Comparison of ENCODE assay signal across 2 cellular contexts in genomic region chr1:79322511-79323027, GRCh38.
TF ChIP-seq lines count a peak whose summit lies in the region.

No MANE protein-coding gene starts in this region.

TF ChIP-seq in GM23338, 12 proteins besides CTCF, POLR2A, EP300 and RAD21 (continued from another document):
- TF ChIP-seq, protein P1, sequence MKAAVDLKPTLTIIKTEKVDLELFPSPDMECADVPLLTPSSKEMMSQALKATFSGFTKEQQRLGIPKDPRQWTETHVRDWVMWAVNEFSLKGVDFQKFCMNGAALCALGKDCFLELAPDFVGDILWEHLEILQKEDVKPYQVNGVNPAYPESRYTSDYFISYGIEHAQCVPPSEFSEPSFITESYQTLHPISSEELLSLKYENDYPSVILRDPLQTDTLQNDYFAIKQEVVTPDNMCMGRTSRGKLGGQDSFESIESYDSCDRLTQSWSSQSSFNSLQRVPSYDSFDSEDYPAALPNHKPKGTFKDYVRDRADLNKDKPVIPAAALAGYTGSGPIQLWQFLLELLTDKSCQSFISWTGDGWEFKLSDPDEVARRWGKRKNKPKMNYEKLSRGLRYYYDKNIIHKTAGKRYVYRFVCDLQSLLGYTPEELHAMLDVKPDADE (IDR thresholded peaks at IDR 0.05) = no peak
- no peak for TF ChIP-seq EZH2phosphoT487 (IDR thresholded peaks at IDR 0.05; ENCODE audit: unreplicated experiment)
- TF ChIP-seq STAT1 (IDR thresholded peaks at IDR 0.05; ENCODE audit: unreplicated experiment) = no peak
- TF ChIP-seq JUNB (IDR thresholded peaks at IDR 0.05; ENCODE audit: unreplicated experiment) = no peak
- TF ChIP-seq ZNF114 (CRISPR knock-in tag; IDR thresholded peaks at IDR 0.05) = no peak
- TF ChIP-seq, protein P2, sequence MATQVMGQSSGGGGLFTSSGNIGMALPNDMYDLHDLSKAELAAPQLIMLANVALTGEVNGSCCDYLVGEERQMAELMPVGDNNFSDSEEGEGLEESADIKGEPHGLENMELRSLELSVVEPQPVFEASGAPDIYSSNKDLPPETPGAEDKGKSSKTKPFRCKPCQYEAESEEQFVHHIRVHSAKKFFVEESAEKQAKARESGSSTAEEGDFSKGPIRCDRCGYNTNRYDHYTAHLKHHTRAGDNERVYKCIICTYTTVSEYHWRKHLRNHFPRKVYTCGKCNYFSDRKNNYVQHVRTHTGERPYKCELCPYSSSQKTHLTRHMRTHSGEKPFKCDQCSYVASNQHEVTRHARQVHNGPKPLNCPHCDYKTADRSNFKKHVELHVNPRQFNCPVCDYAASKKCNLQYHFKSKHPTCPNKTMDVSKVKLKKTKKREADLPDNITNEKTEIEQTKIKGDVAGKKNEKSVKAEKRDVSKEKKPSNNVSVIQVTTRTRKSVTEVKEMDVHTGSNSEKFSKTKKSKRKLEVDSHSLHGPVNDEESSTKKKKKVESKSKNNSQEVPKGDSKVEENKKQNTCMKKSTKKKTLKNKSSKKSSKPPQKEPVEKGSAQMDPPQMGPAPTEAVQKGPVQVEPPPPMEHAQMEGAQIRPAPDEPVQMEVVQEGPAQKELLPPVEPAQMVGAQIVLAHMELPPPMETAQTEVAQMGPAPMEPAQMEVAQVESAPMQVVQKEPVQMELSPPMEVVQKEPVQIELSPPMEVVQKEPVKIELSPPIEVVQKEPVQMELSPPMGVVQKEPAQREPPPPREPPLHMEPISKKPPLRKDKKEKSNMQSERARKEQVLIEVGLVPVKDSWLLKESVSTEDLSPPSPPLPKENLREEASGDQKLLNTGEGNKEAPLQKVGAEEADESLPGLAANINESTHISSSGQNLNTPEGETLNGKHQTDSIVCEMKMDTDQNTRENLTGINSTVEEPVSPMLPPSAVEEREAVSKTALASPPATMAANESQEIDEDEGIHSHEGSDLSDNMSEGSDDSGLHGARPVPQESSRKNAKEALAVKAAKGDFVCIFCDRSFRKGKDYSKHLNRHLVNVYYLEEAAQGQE (IDR thresholded peaks at IDR 0.05; ENCODE audit: unreplicated experiment) = no peak
- no peak for TF ChIP-seq NANOG (IDR thresholded peaks at IDR 0.05; ENCODE audit: borderline replicate concordance)
- TF ChIP-seq, protein P3, sequence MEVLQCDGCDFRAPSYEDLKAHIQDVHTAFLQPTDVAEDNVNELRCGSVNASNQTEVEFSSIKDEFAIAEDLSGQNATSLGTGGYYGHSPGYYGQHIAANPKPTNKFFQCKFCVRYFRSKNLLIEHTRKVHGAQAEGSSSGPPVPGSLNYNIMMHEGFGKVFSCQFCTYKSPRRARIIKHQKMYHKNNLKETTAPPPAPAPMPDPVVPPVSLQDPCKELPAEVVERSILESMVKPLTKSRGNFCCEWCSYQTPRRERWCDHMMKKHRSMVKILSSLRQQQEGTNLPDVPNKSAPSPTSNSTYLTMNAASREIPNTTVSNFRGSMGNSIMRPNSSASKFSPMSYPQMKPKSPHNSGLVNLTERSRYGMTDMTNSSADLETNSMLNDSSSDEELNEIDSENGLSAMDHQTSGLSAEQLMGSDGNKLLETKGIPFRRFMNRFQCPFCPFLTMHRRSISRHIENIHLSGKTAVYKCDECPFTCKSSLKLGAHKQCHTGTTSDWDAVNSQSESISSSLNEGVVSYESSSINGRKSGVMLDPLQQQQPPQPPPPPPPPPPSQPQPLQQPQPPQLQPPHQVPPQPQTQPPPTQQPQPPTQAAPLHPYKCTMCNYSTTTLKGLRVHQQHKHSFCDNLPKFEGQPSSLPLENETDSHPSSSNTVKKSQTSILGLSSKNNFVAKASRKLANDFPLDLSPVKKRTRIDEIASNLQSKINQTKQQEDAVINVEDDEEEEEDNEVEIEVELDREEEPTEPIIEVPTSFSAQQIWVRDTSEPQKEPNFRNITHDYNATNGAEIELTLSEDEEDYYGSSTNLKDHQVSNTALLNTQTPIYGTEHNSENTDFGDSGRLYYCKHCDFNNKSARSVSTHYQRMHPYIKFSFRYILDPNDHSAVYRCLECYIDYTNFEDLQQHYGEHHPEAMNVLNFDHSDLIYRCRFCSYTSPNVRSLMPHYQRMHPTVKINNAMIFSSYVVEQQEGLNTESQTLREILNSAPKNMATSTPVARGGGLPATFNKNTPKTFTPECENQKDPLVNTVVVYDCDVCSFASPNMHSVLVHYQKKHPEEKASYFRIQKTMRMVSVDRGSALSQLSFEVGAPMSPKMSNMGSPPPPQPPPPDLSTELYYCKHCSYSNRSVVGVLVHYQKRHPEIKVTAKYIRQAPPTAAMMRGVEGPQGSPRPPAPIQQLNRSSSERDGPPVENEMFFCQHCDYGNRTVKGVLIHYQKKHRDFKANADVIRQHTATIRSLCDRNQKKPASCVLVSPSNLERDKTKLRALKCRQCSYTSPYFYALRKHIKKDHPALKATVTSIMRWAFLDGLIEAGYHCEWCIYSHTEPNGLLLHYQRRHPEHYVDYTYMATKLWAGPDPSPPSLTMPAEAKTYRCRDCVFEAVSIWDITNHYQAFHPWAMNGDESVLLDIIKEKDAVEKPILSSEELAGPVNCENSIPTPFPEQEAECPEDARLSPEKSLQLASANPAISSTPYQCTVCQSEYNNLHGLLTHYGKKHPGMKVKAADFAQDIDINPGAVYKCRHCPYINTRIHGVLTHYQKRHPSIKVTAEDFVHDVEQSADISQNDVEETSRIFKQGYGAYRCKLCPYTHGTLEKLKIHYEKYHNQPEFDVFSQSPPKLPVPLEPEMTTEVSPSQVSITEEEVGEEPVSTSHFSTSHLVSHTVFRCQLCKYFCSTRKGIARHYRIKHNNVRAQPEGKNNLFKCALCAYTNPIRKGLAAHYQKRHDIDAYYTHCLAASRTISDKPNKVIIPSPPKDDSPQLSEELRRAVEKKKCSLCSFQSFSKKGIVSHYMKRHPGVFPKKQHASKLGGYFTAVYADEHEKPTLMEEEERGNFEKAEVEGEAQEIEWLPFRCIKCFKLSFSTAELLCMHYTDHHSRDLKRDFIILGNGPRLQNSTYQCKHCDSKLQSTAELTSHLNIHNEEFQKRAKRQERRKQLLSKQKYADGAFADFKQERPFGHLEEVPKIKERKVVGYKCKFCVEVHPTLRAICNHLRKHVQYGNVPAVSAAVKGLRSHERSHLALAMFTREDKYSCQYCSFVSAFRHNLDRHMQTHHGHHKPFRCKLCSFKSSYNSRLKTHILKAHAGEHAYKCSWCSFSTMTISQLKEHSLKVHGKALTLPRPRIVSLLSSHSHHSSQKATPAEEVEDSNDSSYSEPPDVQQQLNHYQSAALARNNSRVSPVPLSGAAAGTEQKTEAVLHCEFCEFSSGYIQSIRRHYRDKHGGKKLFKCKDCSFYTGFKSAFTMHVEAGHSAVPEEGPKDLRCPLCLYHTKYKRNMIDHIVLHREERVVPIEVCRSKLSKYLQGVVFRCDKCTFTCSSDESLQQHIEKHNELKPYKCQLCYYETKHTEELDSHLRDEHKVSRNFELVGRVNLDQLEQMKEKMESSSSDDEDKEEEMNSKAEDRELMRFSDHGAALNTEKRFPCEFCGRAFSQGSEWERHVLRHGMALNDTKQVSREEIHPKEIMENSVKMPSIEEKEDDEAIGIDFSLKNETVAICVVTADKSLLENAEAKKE (CRISPR knock-in tag; IDR thresholded peaks at IDR 0.05) = no peak
- no peak for TF ChIP-seq CREB1 (CRISPR knock-in tag; IDR thresholded peaks at IDR 0.05; ENCODE audit: low read depth)
- TF ChIP-seq EZH2 (IDR thresholded peaks at IDR 0.05; ENCODE audit: low read depth, unreplicated experiment) = no peak

TF ChIP-seq in SK-N-SH, 30 proteins besides CTCF, POLR2A, EP300 and RAD21 (continued from another document):
- TF ChIP-seq TEAD4 (IDR thresholded peaks at IDR 0.05; ENCODE audit: borderline replicate concordance, insufficient read depth) (no peak), RCOR1 (IDR thresholded peaks at IDR 0.05; ENCODE audit: low read length) (no peak), NRF1 (IDR thresholded peaks at IDR 0.05; ENCODE audit: low read depth, low read length) (no peak), RFX5 (IDR thresholded peaks at IDR 0.05; ENCODE audit: low read length) (no peak), NFIC (IDR thresholded peaks at IDR 0.05; ENCODE audit: borderline replicate concordance) (no peak), SIN3A (IDR thresholded peaks at IDR 0.05; ENCODE audit: borderline replicate concordance, low read depth, low read length) (no peak), MEF2A (IDR thresholded peaks at IDR 0.05; ENCODE audit: borderline replicate concordance, low read depth) (no peak), FOXM1 (IDR thresholded peaks at IDR 0.05; ENCODE audit: low read depth) (no peak), EZH2phosphoT487 (IDR thresholded peaks at IDR 0.05; ENCODE audit: borderline replicate concordance, low read depth) (no peak), PBX3 (IDR thresholded peaks at IDR 0.05) (no peak), TCF12 (IDR thresholded peaks at IDR 0.05) (no peak)
- TF ChIP-seq, protein P4, sequence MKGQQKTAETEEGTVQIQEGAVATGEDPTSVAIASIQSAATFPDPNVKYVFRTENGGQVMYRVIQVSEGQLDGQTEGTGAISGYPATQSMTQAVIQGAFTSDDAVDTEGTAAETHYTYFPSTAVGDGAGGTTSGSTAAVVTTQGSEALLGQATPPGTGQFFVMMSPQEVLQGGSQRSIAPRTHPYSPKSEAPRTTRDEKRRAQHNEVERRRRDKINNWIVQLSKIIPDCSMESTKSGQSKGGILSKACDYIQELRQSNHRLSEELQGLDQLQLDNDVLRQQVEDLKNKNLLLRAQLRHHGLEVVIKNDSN (IDR thresholded peaks at IDR 0.05; ENCODE audit: borderline replicate concordance, low read depth) = no peak
- TF ChIP-seq, protein P2 (IDR thresholded peaks at IDR 0.05; ENCODE audit: low read depth, low read length) = no peak
- TF ChIP-seq, protein P5, sequence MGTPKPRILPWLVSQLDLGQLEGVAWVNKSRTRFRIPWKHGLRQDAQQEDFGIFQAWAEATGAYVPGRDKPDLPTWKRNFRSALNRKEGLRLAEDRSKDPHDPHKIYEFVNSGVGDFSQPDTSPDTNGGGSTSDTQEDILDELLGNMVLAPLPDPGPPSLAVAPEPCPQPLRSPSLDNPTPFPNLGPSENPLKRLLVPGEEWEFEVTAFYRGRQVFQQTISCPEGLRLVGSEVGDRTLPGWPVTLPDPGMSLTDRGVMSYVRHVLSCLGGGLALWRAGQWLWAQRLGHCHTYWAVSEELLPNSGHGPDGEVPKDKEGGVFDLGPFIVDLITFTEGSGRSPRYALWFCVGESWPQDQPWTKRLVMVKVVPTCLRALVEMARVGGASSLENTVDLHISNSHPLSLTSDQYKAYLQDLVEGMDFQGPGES (IDR thresholded peaks at IDR 0.05; ENCODE audit: low read depth, low read length) = no peak
TF ChIP-seq in SK-N-SH: peak in this region for 0.
